In the genomic region with DNA sequence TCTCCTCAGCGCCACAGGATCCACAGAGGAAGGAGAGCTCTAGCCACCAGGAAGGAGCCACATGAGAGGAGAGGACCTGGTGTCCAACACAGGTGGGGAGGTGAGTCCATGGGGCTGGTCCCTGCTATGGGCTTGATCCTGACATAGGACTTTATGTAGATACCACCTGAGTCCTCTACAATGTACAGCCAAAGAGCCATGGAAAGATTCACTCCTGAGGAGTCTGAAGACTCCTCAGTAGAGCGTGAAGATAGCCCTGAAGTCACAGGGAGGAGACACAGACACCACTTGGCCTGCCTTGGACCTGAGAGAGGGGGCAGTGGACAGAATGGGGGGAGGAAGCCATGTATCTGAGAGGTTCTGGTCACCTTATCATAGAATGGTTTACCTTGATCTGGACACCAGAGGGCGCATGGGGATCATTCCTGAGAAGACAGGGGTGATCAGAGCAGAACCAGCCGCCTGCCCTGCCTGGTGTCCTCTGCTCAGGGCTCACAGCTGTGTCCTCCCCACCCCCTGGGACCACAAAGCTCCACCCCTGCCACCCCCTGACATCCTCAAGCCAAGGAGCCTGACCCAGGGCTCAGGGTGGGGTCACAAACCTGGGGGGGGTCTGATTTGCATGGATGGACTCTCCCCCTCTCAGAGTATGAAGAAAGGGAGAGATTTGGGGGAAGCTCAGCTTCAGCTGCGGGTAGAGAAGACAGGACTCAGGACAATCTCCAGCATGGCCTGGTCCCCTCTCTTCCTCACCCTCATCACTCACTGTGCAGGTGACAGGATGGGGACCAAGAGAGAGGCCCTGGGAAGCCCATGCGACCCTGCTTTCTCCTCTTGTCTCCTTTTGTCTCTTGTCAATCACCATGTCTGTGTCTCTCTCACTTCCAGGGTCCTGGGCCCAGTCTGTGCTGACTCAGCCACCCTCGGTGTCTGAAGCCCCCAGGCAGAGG, we compare ENCODE assay signal across 8 cellular contexts.
A peak's percentile ranks its signal among the peaks of the same experiment; 100 is the strongest.
DNase-seq lines count a peak whose midpoint lies in the region; ATAC-seq, FAIRE-seq and TF ChIP-seq lines count a peak whose summit lies in the region.

No MANE protein-coding gene starts in this region.

- H3K4me2 ChIP-seq in BLaER1 treated with 17β-estradiol and CSF1 and Interleukin-3, amounts not matched to agents 10 nM and 100 nM = peak overlapping the region in 8 of 11 experiments; percentile 43 to 78 (median 60); a peak in 15 of 22 replicates

- peaks cover 99% of the 10 kb centered on the region for H3K27me3 Mint-ChIP-seq in endodermal cell (ENCODE audit: insufficient read depth)

- H3K36me3 ChIP-seq in BLaER1 treated with 17β-estradiol and CSF1 and Interleukin-3, amounts not matched to agents 10 nM and 100 nM = no peaks in the 10 kb centered on the region
- no peaks in the 10 kb centered on the region for H3K36me3 ChIP-seq in endodermal cell (ENCODE audit: control insufficient read depth, insufficient read depth, low read length)

- no peaks in the 10 kb centered on the region for H3K36me3 Mint-ChIP-seq in endodermal cell (ENCODE audit: low read depth)

- ATAC-seq in stimulated activated naive CD8-positive, alpha-beta T cell treated with anti-CD3 and anti-CD28 coated beads, Interleukin-15, Interleukin-2, amounts not matched to agents 100 U/mL and 50 U/mL, for 24 hours = peak; percentile 79
- no peak for ATAC-seq in HG03045 (IDR thresholded peaks at IDR 0.05; ENCODE audit: unreplicated experiment)

- H3K4me1 ChIP-seq in BLaER1 treated with 17β-estradiol and CSF1 and Interleukin-3, amounts not matched to agents 10 nM and 100 nM = peaks cover 0 to 48% (median 39%) of the 10 kb centered on the region in 10 experiments; a peak in 15 of 20 replicates
- H3K4me1 ChIP-seq in endodermal cell (ENCODE audit: control insufficient read depth, insufficient read depth, low read length) = no peaks in the 10 kb centered on the region

- H3K4me1 Mint-ChIP-seq in endodermal cell = no peaks in the 10 kb centered on the region

- FAIRE-seq in H54 (lab: Jason Lieb, UNC) = no peak

- no peak overlapping the region for H3K4me3 ChIP-seq in BLaER1 treated with 17β-estradiol and CSF1 and Interleukin-3, amounts not matched to agents 10 nM and 100 nM
- H3K4me3 ChIP-seq in endodermal cell (ENCODE audit: low read length) = no peak overlapping the region

- DNase-seq in H54 (ENCODE audit: insufficient read length, low spot score) = peak; percentile 29
- peak; percentile 30 for DNase-seq in NCI-H345 (lab: John Stamatoyannopoulos, UW)
- peak; percentile 61 to 72 for DNase-seq in activated CD4-positive, alpha-beta T cell treated with anti-CD3 and anti-CD28 coated beads, Interleukin-2, amount 50 U/mL, for 48 hours
- DNase-seq in endodermal cell = peak; percentile 90
- DNase-seq in myocyte (ENCODE audit: low read depth) = peak; percentile 88
- DNase-seq in stimulated activated naive CD8-positive, alpha-beta T cell treated with anti-CD3 and anti-CD28 coated beads, Interleukin-15, Interleukin-2, amounts not matched to agents 100 U/mL and 50 U/mL, for 24 hours = peak; percentile 74

- TF ChIP-seq POLR2A in H54 (IDR thresholded peaks at IDR 0.05; ENCODE audit: low read depth, low read length) = no peak

- no peaks in the 10 kb centered on the region for H3K27me3 ChIP-seq in BLaER1 treated with 17β-estradiol and CSF1 and Interleukin-3, amounts not matched to agents 10 nM and 100 nM
- peaks cover 96% of the 10 kb centered on the region for H3K27me3 ChIP-seq in endodermal cell (ENCODE audit: control insufficient read depth, insufficient read depth, low read length, poor library complexity, severe bottlenecking)

- no peaks in the 10 kb centered on the region for H3K9me3 Mint-ChIP-seq in endodermal cell

- 40 to 53% methylated on average over 4 to 7 of the region's 7 CpGs for WGBS in endodermal cell (ENCODE audit: insufficient coverage in 1 of 2, insufficient read length in 1 of 2), 2 experiments

- no peak overlapping the region for H3K4me3 Mint-ChIP-seq in endodermal cell

- peak overlapping the region in 2 of 11 experiments; percentile 51 to 54; a peak in 3 of 22 replicates for H3K27ac ChIP-seq in BLaER1 treated with 17β-estradiol and CSF1 and Interleukin-3, amounts not matched to agents 10 nM and 100 nM
- H3K27ac ChIP-seq in endodermal cell (ENCODE audit: low read depth, low read length) = no peak overlapping the region

- H3K9me3 ChIP-seq in BLaER1 treated with 17β-estradiol and CSF1 and Interleukin-3, amounts not matched to agents 10 nM and 100 nM (replicated peaks in 1 of 11) = peaks cover 24 to 30% (median 28%) of the 10 kb centered on the region in 11 experiments; a peak in 21 of 22 replicates
- no peaks in the 10 kb centered on the region for H3K9me3 ChIP-seq in endodermal cell (ENCODE audit: control insufficient read depth, low read length)

- no peaks in the 10 kb centered on the region for H4K20me1 ChIP-seq in BLaER1 treated with 17β-estradiol and CSF1 and Interleukin-3, amounts not matched to agents 10 nM and 100 nM

- H3K9ac ChIP-seq in BLaER1 treated with 17β-estradiol and CSF1 and Interleukin-3, amounts not matched to agents 10 nM and 100 nM = peak overlapping the region in 1 of 11 experiments; percentile 7; a peak in 2 of 22 replicates
- H3K9ac ChIP-seq in endodermal cell (ENCODE audit: extremely low read depth, low read length, poor library complexity, severe bottlenecking) = no peak overlapping the region

- H3K27ac Mint-ChIP-seq in endodermal cell = no peak overlapping the region

- TF ChIP-seq CTCF in endodermal cell (conservative IDR thresholded peaks at IDR 0.05) = peak; percentile 80

Comparison
In these comparisons a context has a peak if more than half of its experiments do, and no peak if none do; other contexts are left out.
1. DNase-seq: peak in every context shown above with its lines; median percentile 90 in endodermal cell; 88 in myocyte; 74 in stimulated activated naive CD8-positive, alpha-beta T cell treated with anti-CD3 and anti-CD28 coated beads, Interleukin-15, Interleukin-2, amounts not matched to agents 100 U/mL and 50 U/mL, for 24 hours; 66 in activated CD4-positive, alpha-beta T cell treated with anti-CD3 and anti-CD28 coated beads, Interleukin-2, amount 50 U/mL, for 48 hours; 30 in NCI-H345; 29 in H54.